In genomic region chr19:39941615-39942507, GRCh38 we compare ENCODE assay signal across 8 cellular contexts. TPM values are rescaled to one million over a fixed set of nuclear protein-coding genes. Genes with fewer than 3 reads are reported as not detected.
A peak's percentile ranks its signal among the peaks of the same experiment; 100 is the strongest.
DNase-seq lines count a peak whose midpoint lies in the region; ATAC-seq lines count a peak whose summit lies in the region.

No MANE protein-coding gene starts in this region.

- peaks cover 5% of the 10 kb centered on the region for H3K9me3 Mint-ChIP-seq in activated T-cell treated with anti-CD3 and anti-CD28 coated beads, Interleukin-2, amount 50 U/mL, for 24 hours
- peaks cover 15 to 17% of the 10 kb centered on the region in 2 donors for H3K9me3 Mint-ChIP-seq in stimulated activated naive CD8-positive, alpha-beta T cell treated with anti-CD3 and anti-CD28 coated beads, Interleukin-15, amount 100 ng/mL, for 72 hours

- DNase-seq in Ammon's horn (ENCODE audit: low spot score) (peak; percentile 65), M059J (ENCODE audit: low read depth) (peak; percentile 41), GM19238 (ENCODE audit: insufficient read length, low spot score) (no peak), NCI-H2171 treated with DMSO at 0.1 percent for 48 hours (lab: John Stamatoyannopoulos, UW) (no peak)
- DNase-seq in activated T-cell treated with anti-CD3 and anti-CD28 coated beads, Interleukin-2, amount 50 U/mL, for 24 hours = no peak
- DNase-seq in stimulated activated naive CD8-positive, alpha-beta T cell treated with anti-CD3 and anti-CD28 coated beads, Interleukin-15, amount 100 ng/mL, for 72 hours = peak; percentile 41 to 57

- no peaks in the 10 kb centered on the region for H3K27me3 Mint-ChIP-seq in activated T-cell treated with anti-CD3 and anti-CD28 coated beads, Interleukin-2, amount 50 U/mL, for 24 hours
- no peaks in the 10 kb centered on the region for H3K27me3 Mint-ChIP-seq in stimulated activated naive CD8-positive, alpha-beta T cell treated with anti-CD3 and anti-CD28 coated beads, Interleukin-15, amount 100 ng/mL, for 72 hours

- peak overlapping the region; percentile 62 for H3K4me3 Mint-ChIP-seq in activated T-cell treated with anti-CD3 and anti-CD28 coated beads, Interleukin-2, amount 50 U/mL, for 24 hours
- peak overlapping the region; percentile 78 to 82 for H3K4me3 Mint-ChIP-seq in stimulated activated naive CD8-positive, alpha-beta T cell treated with anti-CD3 and anti-CD28 coated beads, Interleukin-15, amount 100 ng/mL, for 72 hours

- peaks cover 3% of the 10 kb centered on the region for H3K36me3 Mint-ChIP-seq in activated T-cell treated with anti-CD3 and anti-CD28 coated beads, Interleukin-2, amount 50 U/mL, for 24 hours (ENCODE audit: low read depth)

- H3K27ac ChIP-seq in layer of hippocampus (ENCODE audit: low read depth, low read length) = peak overlapping the region; percentile 30

- peak; percentile 63 for ATAC-seq in GM19452 (IDR thresholded peaks at IDR 0.05; ENCODE audit: unreplicated experiment)
- peak; percentile 77 for ATAC-seq in stimulated activated naive CD8-positive, alpha-beta T cell treated with anti-CD3 and anti-CD28 coated beads, Interleukin-15, amount 100 ng/mL, for 72 hours

- peak overlapping the region; percentile 83 for H3K27ac Mint-ChIP-seq in activated T-cell treated with anti-CD3 and anti-CD28 coated beads, Interleukin-2, amount 50 U/mL, for 24 hours
- H3K27ac Mint-ChIP-seq in stimulated activated naive CD8-positive, alpha-beta T cell treated with anti-CD3 and anti-CD28 coated beads, Interleukin-15, amount 100 ng/mL, for 72 hours = peak overlapping the region; percentile 79 to 88

- H3K4me1 Mint-ChIP-seq in activated T-cell treated with anti-CD3 and anti-CD28 coated beads, Interleukin-2, amount 50 U/mL, for 24 hours (ENCODE audit: low read depth) = peaks cover 76% of the 10 kb centered on the region
- H3K4me1 Mint-ChIP-seq in stimulated activated naive CD8-positive, alpha-beta T cell treated with anti-CD3 and anti-CD28 coated beads, Interleukin-15, amount 100 ng/mL, for 72 hours = peaks cover 93% of the 10 kb centered on the region

- H3K27me3 ChIP-seq in layer of hippocampus (ENCODE audit: control insufficient read depth, insufficient read depth, low read length) = no peaks in the 10 kb centered on the region

RNA-seq across cellular contexts. Expression of gene FCGBP, which starts 7.4 kb away (rescaled TPM):
- total RNA-seq in M059J (2014; rRNA removed; shearing (Covaris generic)) = 0.15 and 0.47 TPM in 2 replicates

RNA-seq across cellular contexts. Expression of gene PSMC4, which starts 29.1 kb away (rescaled TPM):
- total RNA-seq in M059J (2014; rRNA removed; shearing (Covaris generic)) = 209 and 217 TPM in 2 replicates

RNA-seq across cellular contexts. Expression of gene ZNF546, which starts 55.0 kb away (rescaled TPM):
- total RNA-seq in M059J (2014; rRNA removed; shearing (Covaris generic)) = 0.96 and 1.3 TPM in 2 replicates

Comparison
In these comparisons a context has a peak if more than half of its experiments do, and no peak if none do; other contexts are left out.
1. DNase-seq: peak in Ammon's horn (single experiment), M059J (single experiment) and stimulated activated naive CD8-positive, alpha-beta T cell treated with anti-CD3 and anti-CD28 coated beads, Interleukin-15, amount 100 ng/mL, for 72 hours (2 of 2); none in activated T-cell treated with anti-CD3 and anti-CD28 coated beads, Interleukin-2, amount 50 U/mL, for 24 hours (single experiment), GM19238 (single experiment) and NCI-H2171 treated with DMSO at 0.1 percent for 48 hours (single experiment).